In the genomic region with DNA sequence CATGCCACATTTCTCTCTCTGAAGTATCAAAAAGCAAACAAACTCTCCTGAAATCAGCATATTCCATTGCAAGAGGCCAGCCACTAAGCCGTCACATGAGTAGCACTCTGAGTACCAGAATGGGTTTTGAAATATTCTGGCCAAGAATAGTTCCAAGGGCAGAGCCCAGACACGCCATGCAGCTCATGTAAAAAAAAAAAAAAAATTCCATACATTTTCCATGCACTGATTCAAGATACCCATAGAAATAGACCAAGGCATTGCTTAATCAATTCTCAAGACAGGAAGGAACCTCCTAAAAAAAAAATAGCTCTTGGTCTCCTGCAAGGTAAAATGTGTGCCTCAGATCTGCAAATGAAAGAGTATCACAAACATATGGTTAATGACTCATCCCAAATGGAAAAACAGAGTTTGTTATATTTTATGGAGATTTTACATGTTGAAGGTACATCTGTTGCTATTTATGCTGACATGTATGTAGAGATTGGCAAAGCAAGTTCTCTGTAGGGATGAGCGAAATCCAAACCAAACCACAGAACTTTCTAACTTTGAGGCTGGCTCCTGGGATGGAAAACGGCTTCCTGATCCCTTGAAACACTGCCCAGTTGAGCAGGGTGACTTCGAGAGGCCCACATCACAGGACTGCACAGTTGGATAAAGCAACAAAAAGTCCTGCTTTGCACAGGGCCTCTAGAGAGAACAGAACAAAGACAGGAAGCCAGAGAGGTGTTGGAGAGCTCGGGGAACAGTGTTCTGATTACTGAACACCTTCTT, we compare ENCODE assay signal across 14 cellular contexts.
DNase-seq lines count a peak whose midpoint lies in the region; ATAC-seq and TF ChIP-seq lines count a peak whose summit lies in the region.
"Had no signal": no experiment of that assay in that cellular context is flagged by ENCODE, and none has a peak within 500 bp of the region (broad histone marks: within the 10 kb centered on the region; RNA-seq: fewer than 3 reads in every experiment).

No MANE protein-coding gene starts in this region.

- H3K9me2 ChIP-seq in GM23338 (ENCODE audit: insufficient read depth) (peaks cover 10% of the 10 kb centered on the region; the same call in 1 of the 2 replicates), OCI-LY7 (ENCODE audit: insufficient read depth, low read length) (no peaks in the 10 kb centered on the region)

- H2AFZ ChIP-seq in GM23338, result peak overlapping the region; percentile 32; the same call in 1 of the 2 replicates
- peak overlapping the region; percentile 44; the same call in 1 of the 2 replicates for H2AFZ ChIP-seq in OCI-LY7 (ENCODE audit: low read length)
- no peak overlapping the region for H2AFZ ChIP-seq in fibroblast of lung (ENCODE audit: low read length)

- H3K4me1 Mint-ChIP-seq in GM23338 (peaks cover 6% of the 10 kb centered on the region), osteocyte (ENCODE audit: unreplicated experiment) (peaks cover 13% of the 10 kb centered on the region)
- H3K4me1 Mint-ChIP-seq: activated naive CD4-positive, alpha-beta T cell treated with anti-CD3 and anti-CD28 coated beads, Interleukin-2, amount 50 U/mL, for 24 hours; CD4-positive, alpha-beta memory T cell had no signal

- POLR2A ChIA-PET in OCI-LY7 (lab: Charles Lee) (interaction anchor here (0.6 to 0.7 kb wide), 4 partner anchors 30 to 973 kb away, joined by 3 read pairs; no protein-coding TSS in a partner anchor), HEK293T (lab: Yijun Ruan, JAX) (no interaction called here)

- no peaks in the 10 kb centered on the region for H3K4me1 ChIP-seq in GM23338 (ENCODE audit: insufficient read depth)
- peaks cover 20% of the 10 kb centered on the region for H3K4me1 ChIP-seq in OCI-LY7 (ENCODE audit: insufficient read depth, low read length, poor library complexity, severe bottlenecking)
- H3K4me1 ChIP-seq in fibroblast of lung (ENCODE audit: control insufficient read depth, extremely low read depth, insufficient read depth, low read length), result no peaks in the 10 kb centered on the region

- H3K27me3 ChIP-seq in GM23338 (ENCODE audit: insufficient read depth) (no peaks in the 10 kb centered on the region), fibroblast of lung (ENCODE audit: control insufficient read depth, insufficient read depth, low read length) (no peaks in the 10 kb centered on the region)
- H3K27me3 ChIP-seq: MG63 had no signal

- ATAC-seq in GM23338 (no peak), GM19455 (IDR thresholded peaks at IDR 0.05; ENCODE audit: unreplicated experiment) (no peak), HG02840 (IDR thresholded peaks at IDR 0.05; ENCODE audit: low FRiP score, unreplicated experiment) (no peak)
- ATAC-seq: left colon had no signal

- no peaks in the 10 kb centered on the region for H4K20me1 ChIP-seq in GM23338 (replicated peaks; ENCODE audit: insufficient read depth)
- H4K20me1 ChIP-seq in OCI-LY7 (ENCODE audit: insufficient read depth, low read length), result no peaks in the 10 kb centered on the region
- H4K20me1 ChIP-seq in fibroblast of lung (ENCODE audit: control insufficient read depth, extremely low read depth, insufficient read depth, low read length), result no peaks in the 10 kb centered on the region

- no peaks in the 10 kb centered on the region for H3F3A ChIP-seq in GM23338 (replicated peaks; ENCODE audit: low read depth)

- H3K36me3 ChIP-seq in GM23338 (ENCODE audit: insufficient read depth) (no peaks in the 10 kb centered on the region), OCI-LY7 (ENCODE audit: insufficient read depth, low read length) (no peaks in the 10 kb centered on the region), fibroblast of lung (ENCODE audit: control insufficient read depth, insufficient read depth, low read length) (no peaks in the 10 kb centered on the region)
- H3K36me3 ChIP-seq: MG63 had no signal

- intact Hi-C loops in OCI-LY7 (cut with micrococcal nuclease; ENCODE audit: unreplicated experiment), result no loop called here

- DNase-seq in GM23338 (ENCODE audit: low spot score), result no peak
- DNase-seq in OCI-LY7 (ENCODE audit: low spot score), result no peak
- peak; percentile 34 to 78 for DNase-seq in fibroblast of lung (ENCODE audit: low read depth in 2 of 2)
- DNase-seq in osteocyte (ENCODE audit: extremely low spot score, unreplicated experiment), result no peak
- DNase-seq in HEK293T (ENCODE audit: extremely low spot score), result no peak
- DNase-seq: CD4-positive, alpha-beta memory T cell; GDM1; glutamatergic neuron; left colon; MG63; NCI-H2227 treated with DMSO at 0.1 percent for 48 hours had no signal

- no peaks in the 10 kb centered on the region for H3K79me2 ChIP-seq in GM23338 (replicated peaks; ENCODE audit: insufficient read depth)
- H3K79me2 ChIP-seq in OCI-LY7 (ENCODE audit: insufficient read depth, low read depth, low read length), result no peaks in the 10 kb centered on the region
- no peaks in the 10 kb centered on the region for H3K79me2 ChIP-seq in fibroblast of lung (ENCODE audit: control insufficient read depth, insufficient read depth, low read length)

- H3K27ac Mint-ChIP-seq in GM23338 (no peak overlapping the region), osteocyte (ENCODE audit: unreplicated experiment) (peak overlapping the region; percentile 40)
- H3K27ac Mint-ChIP-seq: activated naive CD4-positive, alpha-beta T cell treated with anti-CD3 and anti-CD28 coated beads, Interleukin-2, amount 50 U/mL, for 24 hours; CD4-positive, alpha-beta memory T cell had no signal

- TF ChIP-seq CTCF in GM23338 (conservative IDR thresholded peaks at IDR 0.05; ENCODE audit: low read depth in 2 of 2) (no peak), OCI-LY7 (conservative IDR thresholded peaks at IDR 0.05; ENCODE audit: low read length) (no peak), fibroblast of lung (conservative IDR thresholded peaks at IDR 0.05 in 1 of 2, IDR thresholded peaks at IDR 0.05 in 1 of 2; ENCODE audit: low read depth in 1 of 2, low read length in 2 of 2) (no peak), osteocyte (IDR thresholded peaks at IDR 0.05) (no peak)

- H3K9me3 Mint-ChIP-seq in GM23338 (peaks cover 15% of the 10 kb centered on the region), osteocyte (ENCODE audit: unreplicated experiment) (peaks cover 5% of the 10 kb centered on the region)
- H3K9me3 Mint-ChIP-seq: activated naive CD4-positive, alpha-beta T cell treated with anti-CD3 and anti-CD28 coated beads, Interleukin-2, amount 50 U/mL, for 24 hours had no signal

- H3K9me3 ChIP-seq in OCI-LY7 (ENCODE audit: low read length) (no peaks in the 10 kb centered on the region), fibroblast of lung (ENCODE audit: control insufficient read depth, insufficient read depth, low read depth, low read length) (no peaks in the 10 kb centered on the region)
- H3K9me3 ChIP-seq: MG63 had no signal

- no TSS peak for BruUV-seq in OCI-LY7 (replicated peaks; lab: Mats Ljungman, UMichigan)

- no peak overlapping the region for H3K9ac ChIP-seq in fibroblast of lung (ENCODE audit: insufficient read depth, low read length)

- H3K4me2 ChIP-seq in GM23338 (no peak overlapping the region), OCI-LY7 (ENCODE audit: low read length) (no peak overlapping the region), fibroblast of lung (ENCODE audit: extremely low read depth, insufficient read depth, low read length) (no peak overlapping the region)

- no peak overlapping the region for H3K4me3 Mint-ChIP-seq in GM23338
- H3K4me3 Mint-ChIP-seq in osteocyte (ENCODE audit: unreplicated experiment), result no peak overlapping the region
- H3K4me3 Mint-ChIP-seq: activated naive CD4-positive, alpha-beta T cell treated with anti-CD3 and anti-CD28 coated beads, Interleukin-2, amount 50 U/mL, for 24 hours; CD4-positive, alpha-beta memory T cell had no signal

- H3K36me3 Mint-ChIP-seq in GM23338 (ENCODE audit: low read depth) (no peaks in the 10 kb centered on the region; the same call in 2 of the 3 replicates), osteocyte (ENCODE audit: unreplicated experiment) (no peaks in the 10 kb centered on the region)
- H3K36me3 Mint-ChIP-seq: activated naive CD4-positive, alpha-beta T cell treated with anti-CD3 and anti-CD28 coated beads, Interleukin-2, amount 50 U/mL, for 24 hours; CD4-positive, alpha-beta memory T cell had no signal

- H3K27ac ChIP-seq in GM23338 (ENCODE audit: low read depth) (no peak overlapping the region), OCI-LY7 (ENCODE audit: low read depth, low read length, poor library complexity, severe bottlenecking) (no peak overlapping the region), fibroblast of lung (ENCODE audit: insufficient read depth, low read length) (no peak overlapping the region)

- CTCF ChIA-PET in OCI-LY7 (lab: Charles Lee; ENCODE audit: unreplicated experiment), result no interaction called here
- CTCF ChIA-PET in HEK293T (lab: Yijun Ruan, JAX), result interaction anchor here (0.7 kb wide), 1 partner anchor 827 kb away, joined by 9 read pairs; no protein-coding TSS in a partner anchor

- H3K27me3 Mint-ChIP-seq in GM23338 (ENCODE audit: insufficient read depth, low read depth, poor library complexity), result no peaks in the 10 kb centered on the region
- H3K27me3 Mint-ChIP-seq in osteocyte (ENCODE audit: unreplicated experiment), result peaks cover 11% of the 10 kb centered on the region
- H3K27me3 Mint-ChIP-seq: activated naive CD4-positive, alpha-beta T cell treated with anti-CD3 and anti-CD28 coated beads, Interleukin-2, amount 50 U/mL, for 24 hours; CD4-positive, alpha-beta memory T cell had no signal

- H3K4me3 ChIP-seq in GM23338, result no peak overlapping the region
- H3K4me3 ChIP-seq in OCI-LY7 (ENCODE audit: low read depth, low read length, poor library complexity, severe bottlenecking), result no peak overlapping the region
- H3K4me3 ChIP-seq in fibroblast of lung (replicated peaks in 1 of 4; ENCODE audit: control extremely low read depth in 1 of 4, insufficient read depth in 1 of 4, low read depth in 3 of 4, low read length in 4 of 4), result no peak overlapping the region
- H3K4me3 ChIP-seq: MG63 had no signal

TF ChIP-seq in GM23338, 12 proteins besides CTCF, POLR2A, EP300 and RAD21 (continues in another document):
- no peak for TF ChIP-seq POLR2AphosphoS5 (IDR thresholded peaks at IDR 0.05; ENCODE audit: low read depth)
- TF ChIP-seq ZNF114 (CRISPR knock-in tag; IDR thresholded peaks at IDR 0.05), result no peak
- no peak for TF ChIP-seq EZH2 (IDR thresholded peaks at IDR 0.05; ENCODE audit: low read depth, unreplicated experiment)

TF ChIP-seq in HEK293T, 16 proteins besides CTCF, POLR2A, EP300 and RAD21 (continues in another document):
- TF ChIP-seq SUZ12 (IDR thresholded peaks at IDR 0.05) (no peak), HDGF (IDR thresholded peaks at IDR 0.05; ENCODE audit: borderline replicate concordance) (no peak), FOXM1 (IDR thresholded peaks at IDR 0.05; ENCODE audit: borderline replicate concordance) (no peak), FOXK2 (IDR thresholded peaks at IDR 0.05) (no peak), ARNT (IDR thresholded peaks at IDR 0.05) (no peak), CTBP1 (IDR thresholded peaks at IDR 0.05; ENCODE audit: borderline replicate concordance) (no peak), NFRKB (IDR thresholded peaks at IDR 0.05) (no peak), L3MBTL2 (conservative IDR thresholded peaks at IDR 0.05) (no peak), LEF1 (IDR thresholded peaks at IDR 0.05; ENCODE audit: borderline replicate concordance) (no peak), TARDBP (IDR thresholded peaks at IDR 0.05) (no peak), FOXA1 (IDR thresholded peaks at IDR 0.05) (no peak), SP1 (IDR thresholded peaks at IDR 0.05) (no peak)

Comparison
In these comparisons a context has a peak if more than half of its experiments do, and no peak if none do; other contexts are left out.
1. DNase-seq: peak in fibroblast of lung (2 of 2); none in GM23338 (single experiment), OCI-LY7 (single experiment), osteocyte (single experiment) and HEK293T (single experiment).